Comparison of ENCODE assay signal across 1 cellular context in genomic region chr12:12786716-12787601, GRCh38.
TF ChIP-seq lines count a peak whose summit lies in the region.

No MANE protein-coding gene starts in this region.

TF ChIP-seq in HepG2, 621 proteins besides CTCF, POLR2A, EP300 and RAD21 (continued from another document and continues in another):
- TF ChIP-seq, protein P1, sequence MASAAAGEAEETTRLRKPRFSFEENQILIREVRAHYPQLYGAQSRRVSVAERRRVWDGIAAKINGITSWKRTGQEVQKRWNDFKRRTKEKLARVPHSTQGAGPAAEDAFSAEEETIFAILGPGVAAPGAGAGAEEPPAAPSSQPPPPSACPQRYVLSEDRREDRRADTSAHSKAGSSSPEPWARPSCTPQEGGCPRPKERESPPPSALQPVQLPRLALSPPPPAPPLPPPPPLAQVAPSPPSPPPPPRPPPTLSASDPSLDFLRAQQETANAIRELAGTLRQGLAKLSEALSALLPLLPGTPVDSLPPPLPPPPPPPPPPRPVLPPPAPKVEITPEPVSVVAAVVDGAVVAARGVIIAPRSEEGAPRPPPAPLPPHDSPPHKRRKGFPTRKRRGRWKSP (CRISPR knock-in tag; IDR thresholded peaks at IDR 0.05) = 0 out of 2 replicates have a peak, but pooled peaks have one; percentile 6
- TF ChIP-seq PHB2 (IDR thresholded peaks at IDR 0.05; ENCODE audit: partially characterized antibody) (no peak), TBX2 (CRISPR knock-in tag; IDR thresholded peaks at IDR 0.05; ENCODE audit: borderline replicate concordance) (peak; percentile 60; the same call in 1 of the 2 replicates), POLR2AphosphoS5 (IDR thresholded peaks at IDR 0.05; ENCODE audit: low read depth, low read length) (no peak), RBAK (CRISPR knock-in tag; IDR thresholded peaks at IDR 0.05) (no peak), HNRNPL (IDR thresholded peaks at IDR 0.05; ENCODE audit: low read depth, low read length) (no peak), RFX1 (IDR thresholded peaks at IDR 0.05) (no peak), ZNF230 (CRISPR knock-in tag; IDR thresholded peaks at IDR 0.05) (no peak), ZNF644 (CRISPR knock-in tag; IDR thresholded peaks at IDR 0.05; ENCODE audit: low read depth) (no peak), SIN3A (IDR thresholded peaks at IDR 0.05; ENCODE audit: borderline replicate concordance, low read depth, low read length) (no peak), ZNF784 (CRISPR knock-in tag; IDR thresholded peaks at IDR 0.05; ENCODE audit: borderline replicate concordance) (0 out of 2 replicates have a peak, but pooled peaks have one; percentile 37), GMEB1 (CRISPR knock-in tag; IDR thresholded peaks at IDR 0.05; ENCODE audit: borderline replicate concordance) (no peak; the same call in 1 of the 2 replicates), TEAD2 (CRISPR knock-in tag; IDR thresholded peaks at IDR 0.05) (peak; percentile 89; the same call in 1 of the 2 replicates), ZNF674 (CRISPR knock-in tag; IDR thresholded peaks at IDR 0.05; ENCODE audit: low read depth) (no peak), SMARCC2 (IDR thresholded peaks at IDR 0.05) (no peak), IKZF5 (CRISPR knock-in tag; IDR thresholded peaks at IDR 0.05) (no peak), ZNF639 (CRISPR knock-in tag; conservative IDR thresholded peaks at IDR 0.05) (no peak), ZNF879 (CRISPR knock-in tag; IDR thresholded peaks at IDR 0.05) (peak; percentile 82; the same call in 1 of the 2 replicates), POLR2AphosphoS2 (IDR thresholded peaks at IDR 0.05; ENCODE audit: low read depth, low read length) (no peak), LBX2 (CRISPR knock-in tag; IDR thresholded peaks at IDR 0.05; ENCODE audit: borderline replicate concordance) (no peak; the same call in 1 of the 2 replicates), MLLT10 (CRISPR knock-in tag; IDR thresholded peaks at IDR 0.05) (no peak), RXRA (CRISPR knock-in tag; IDR thresholded peaks at IDR 0.05) (peak; percentile 48; the same call in 1 of the 2 replicates), PLRG1 (conservative IDR thresholded peaks at IDR 0.05) (no peak), ZNF232 (CRISPR knock-in tag; IDR thresholded peaks at IDR 0.05; ENCODE audit: borderline replicate concordance) (no peak), ZNF775 (CRISPR knock-in tag; IDR thresholded peaks at IDR 0.05; ENCODE audit: borderline replicate concordance) (no peak), NRL (CRISPR knock-in tag; IDR thresholded peaks at IDR 0.05; ENCODE audit: borderline replicate concordance) (no peak; the same call in 1 of the 2 replicates), ELF3 (CRISPR knock-in tag; IDR thresholded peaks at IDR 0.05) (no peak), KLF9 (CRISPR knock-in tag; IDR thresholded peaks at IDR 0.05; ENCODE audit: low read depth) (0 out of 2 replicates have a peak, but pooled peaks have one; percentile 71), ZNF746 (CRISPR knock-in tag; IDR thresholded peaks at IDR 0.05) (no peak), CREB1 (IDR thresholded peaks at IDR 0.05) (no peak), CREB1 (CRISPR knock-in tag; IDR thresholded peaks at IDR 0.05) (no peak), ZNF816 (CRISPR knock-in tag; IDR thresholded peaks at IDR 0.05; ENCODE audit: borderline replicate concordance) (no peak), RFXAP (CRISPR knock-in tag; IDR thresholded peaks at IDR 0.05; ENCODE audit: borderline replicate concordance) (peak; percentile 37; the same call in 1 of the 2 replicates), REPIN1 (CRISPR knock-in tag; IDR thresholded peaks at IDR 0.05; ENCODE audit: borderline replicate concordance, low read depth) (peak; percentile 50; the same call in 1 of the 2 replicates), ZNF362 (CRISPR knock-in tag; IDR thresholded peaks at IDR 0.05; ENCODE audit: borderline replicate concordance) (no peak; the same call in 1 of the 2 replicates), MXI1 (IDR thresholded peaks at IDR 0.05; ENCODE audit: borderline replicate concordance, low read depth, low read length) (peak; percentile 16; the same call in 1 of the 3 replicates), ZNF83 (CRISPR knock-in tag; IDR thresholded peaks at IDR 0.05; ENCODE audit: borderline replicate concordance) (no peak), FOSL1 (CRISPR knock-in tag; IDR thresholded peaks at IDR 0.05; ENCODE audit: borderline replicate concordance) (peak; percentile 42; the same call in 1 of the 2 replicates)
- TF ChIP-seq, protein P2, sequence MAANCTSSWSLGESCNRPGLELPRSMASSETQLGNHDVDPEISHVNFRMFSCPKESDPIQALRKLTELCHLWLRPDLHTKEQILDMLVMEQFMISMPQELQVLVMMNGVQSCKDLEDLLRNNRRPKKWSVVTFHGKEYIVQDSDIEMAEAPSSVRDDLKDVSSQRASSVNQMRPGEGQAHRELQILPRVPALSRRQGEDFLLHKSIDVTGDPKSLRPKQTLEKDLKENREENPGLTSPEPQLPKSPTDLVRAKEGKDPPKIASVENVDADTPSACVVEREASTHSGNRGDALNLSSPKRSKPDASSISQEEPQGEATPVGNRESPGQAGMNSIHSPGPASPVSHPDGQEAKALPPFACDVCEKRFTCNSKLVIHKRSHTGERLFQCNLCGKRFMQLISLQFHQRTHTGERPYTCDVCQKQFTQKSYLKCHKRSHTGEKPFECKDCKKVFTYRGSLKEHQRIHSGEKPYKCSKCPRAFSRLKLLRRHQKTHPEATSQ (CRISPR knock-in tag; IDR thresholded peaks at IDR 0.05; ENCODE audit: borderline replicate concordance) = no peak
- TF ChIP-seq, protein P3, sequence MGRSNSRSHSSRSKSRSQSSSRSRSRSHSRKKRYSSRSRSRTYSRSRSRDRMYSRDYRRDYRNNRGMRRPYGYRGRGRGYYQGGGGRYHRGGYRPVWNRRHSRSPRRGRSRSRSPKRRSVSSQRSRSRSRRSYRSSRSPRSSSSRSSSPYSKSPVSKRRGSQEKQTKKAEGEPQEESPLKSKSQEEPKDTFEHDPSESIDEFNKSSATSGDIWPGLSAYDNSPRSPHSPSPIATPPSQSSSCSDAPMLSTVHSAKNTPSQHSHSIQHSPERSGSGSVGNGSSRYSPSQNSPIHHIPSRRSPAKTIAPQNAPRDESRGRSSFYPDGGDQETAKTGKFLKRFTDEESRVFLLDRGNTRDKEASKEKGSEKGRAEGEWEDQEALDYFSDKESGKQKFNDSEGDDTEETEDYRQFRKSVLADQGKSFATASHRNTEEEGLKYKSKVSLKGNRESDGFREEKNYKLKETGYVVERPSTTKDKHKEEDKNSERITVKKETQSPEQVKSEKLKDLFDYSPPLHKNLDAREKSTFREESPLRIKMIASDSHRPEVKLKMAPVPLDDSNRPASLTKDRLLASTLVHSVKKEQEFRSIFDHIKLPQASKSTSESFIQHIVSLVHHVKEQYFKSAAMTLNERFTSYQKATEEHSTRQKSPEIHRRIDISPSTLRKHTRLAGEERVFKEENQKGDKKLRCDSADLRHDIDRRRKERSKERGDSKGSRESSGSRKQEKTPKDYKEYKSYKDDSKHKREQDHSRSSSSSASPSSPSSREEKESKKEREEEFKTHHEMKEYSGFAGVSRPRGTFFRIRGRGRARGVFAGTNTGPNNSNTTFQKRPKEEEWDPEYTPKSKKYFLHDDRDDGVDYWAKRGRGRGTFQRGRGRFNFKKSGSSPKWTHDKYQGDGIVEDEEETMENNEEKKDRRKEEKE (IDR thresholded peaks at IDR 0.05) = no peak
- TF ChIP-seq, protein P4, sequence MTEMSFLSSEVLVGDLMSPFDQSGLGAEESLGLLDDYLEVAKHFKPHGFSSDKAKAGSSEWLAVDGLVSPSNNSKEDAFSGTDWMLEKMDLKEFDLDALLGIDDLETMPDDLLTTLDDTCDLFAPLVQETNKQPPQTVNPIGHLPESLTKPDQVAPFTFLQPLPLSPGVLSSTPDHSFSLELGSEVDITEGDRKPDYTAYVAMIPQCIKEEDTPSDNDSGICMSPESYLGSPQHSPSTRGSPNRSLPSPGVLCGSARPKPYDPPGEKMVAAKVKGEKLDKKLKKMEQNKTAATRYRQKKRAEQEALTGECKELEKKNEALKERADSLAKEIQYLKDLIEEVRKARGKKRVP (CRISPR knock-in tag; IDR thresholded peaks at IDR 0.05) = peak in 1 of 2 experiments; percentile 59; a peak in 2 of 4 replicates
- TF ChIP-seq, protein P5, sequence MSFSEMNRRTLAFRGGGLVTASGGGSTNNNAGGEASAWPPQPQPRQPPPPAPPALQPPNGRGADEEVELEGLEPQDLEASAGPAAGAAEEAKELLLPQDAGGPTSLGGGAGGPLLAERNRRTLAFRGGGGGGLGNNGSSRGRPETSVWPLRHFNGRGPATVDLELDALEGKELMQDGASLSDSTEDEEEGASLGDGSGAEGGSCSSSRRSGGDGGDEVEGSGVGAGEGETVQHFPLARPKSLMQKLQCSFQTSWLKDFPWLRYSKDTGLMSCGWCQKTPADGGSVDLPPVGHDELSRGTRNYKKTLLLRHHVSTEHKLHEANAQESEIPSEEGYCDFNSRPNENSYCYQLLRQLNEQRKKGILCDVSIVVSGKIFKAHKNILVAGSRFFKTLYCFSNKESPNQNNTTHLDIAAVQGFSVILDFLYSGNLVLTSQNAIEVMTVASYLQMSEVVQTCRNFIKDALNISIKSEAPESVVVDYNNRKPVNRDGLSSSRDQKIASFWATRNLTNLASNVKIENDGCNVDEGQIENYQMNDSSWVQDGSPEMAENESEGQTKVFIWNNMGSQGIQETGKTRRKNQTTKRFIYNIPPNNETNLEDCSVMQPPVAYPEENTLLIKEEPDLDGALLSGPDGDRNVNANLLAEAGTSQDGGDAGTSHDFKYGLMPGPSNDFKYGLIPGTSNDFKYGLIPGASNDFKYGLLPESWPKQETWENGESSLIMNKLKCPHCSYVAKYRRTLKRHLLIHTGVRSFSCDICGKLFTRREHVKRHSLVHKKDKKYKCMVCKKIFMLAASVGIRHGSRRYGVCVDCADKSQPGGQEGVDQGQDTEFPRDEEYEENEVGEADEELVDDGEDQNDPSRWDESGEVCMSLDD (CRISPR knock-in tag; IDR thresholded peaks at IDR 0.05; ENCODE audit: borderline replicate concordance) = 0 out of 2 replicates have a peak, but pooled peaks have one; percentile 64
- TF ChIP-seq, protein P6, sequence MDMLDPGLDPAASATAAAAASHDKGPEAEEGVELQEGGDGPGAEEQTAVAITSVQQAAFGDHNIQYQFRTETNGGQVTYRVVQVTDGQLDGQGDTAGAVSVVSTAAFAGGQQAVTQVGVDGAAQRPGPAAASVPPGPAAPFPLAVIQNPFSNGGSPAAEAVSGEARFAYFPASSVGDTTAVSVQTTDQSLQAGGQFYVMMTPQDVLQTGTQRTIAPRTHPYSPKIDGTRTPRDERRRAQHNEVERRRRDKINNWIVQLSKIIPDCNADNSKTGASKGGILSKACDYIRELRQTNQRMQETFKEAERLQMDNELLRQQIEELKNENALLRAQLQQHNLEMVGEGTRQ (IDR thresholded peaks at IDR 0.05; ENCODE audit: low read depth, low read length) = no peak
- TF ChIP-seq, protein P6 (CRISPR knock-in tag; IDR thresholded peaks at IDR 0.05; ENCODE audit: borderline replicate concordance) = no peak
